ENCODE assay signal across 26 cellular contexts in genomic region chr1:42904437-42904836, GRCh38.
"Had no signal": no experiment of that assay in that cellular context is flagged by ENCODE, and none has a peak within 500 bp of the region (broad histone marks: within the 10 kb centered on the region; RNA-seq: fewer than 3 reads in every experiment).

No MANE protein-coding gene starts in this region.

- H3K9ac ChIP-seq: SK-N-SH had no signal

- H3K4me2 ChIP-seq: SK-N-SH had no signal

- FAIRE-seq: astrocyte, TTC549 had no signal

- H3K36me3 ChIP-seq: breast epithelium, SJSA1 had no signal

- H3K27ac ChIP-seq: body of pancreas, breast epithelium, SJSA1 had no signal

- DNase-seq: activated CD4-positive, alpha-beta T cell treated with anti-CD3 and anti-CD28 coated beads for 36 hours; activated CD4-positive, alpha-beta T cell treated with anti-CD3 and anti-CD28 coated beads, Interleukin-2, amount 10 ng/mL, durations not matched to agents 7 days and 5 days; activated CD4-positive, alpha-beta T cell treated with anti-CD3 and anti-CD28 coated beads, Interleukin-2, amount 50 U/mL, for 48 hours; activated CD8-positive, alpha-beta T cell treated with anti-CD3 and anti-CD28 coated beads, Interleukin-2, amount 10 ng/mL, durations not matched to agents 7 days and 5 days; activated gamma-delta T cell; activated naive CD4-positive, alpha-beta T cell treated with Interleukin-2 at 50 U/mL for 16 hours; activated naive CD8-positive, alpha-beta T cell treated with anti-CD3 and anti-CD28 coated beads, Interleukin-2, amount 10 ng/mL, durations not matched to agents 7 days and 5 days; activated T-cell treated with anti-CD3 and anti-CD28 coated beads, Interleukin-2, amount 50 U/mL, for 24 hours; amygdala; body of pancreas; NCI-H1105; NCI-H1417 treated with DMSO at 0.1 percent for 48 hours; NCI-H187 treated with DMSO at 0.1 percent for 48 hours; NCI-H2081; NCI-H2171; NCI-H510A; NCI-H526 treated with DMSO at 0.1 percent for 48 hours; NCI-H774; SHP77 treated with DMSO at 0.1 percent for 48 hours; SK-N-SH had no signal

- H3K9me3 ChIP-seq: body of pancreas, SJSA1, SK-N-SH had no signal

- H3K4me1 ChIP-seq: body of pancreas, breast epithelium, SJSA1 had no signal

- H3K4me3 ChIP-seq: body of pancreas, breast epithelium, SJSA1 had no signal

- H3K27me3 ChIP-seq: body of pancreas, breast epithelium, SJSA1 had no signal

- ATAC-seq: activated CD4-positive, alpha-beta T cell treated with anti-CD3 and anti-CD28 coated beads for 36 hours; activated CD4-positive, CD25-positive, alpha-beta regulatory T cell treated with anti-CD3 and anti-CD28 coated beads, Interleukin-2, amount 50 U/mL, for 24 hours; activated CD8-positive, alpha-beta T cell treated with anti-CD3 and anti-CD28 coated beads, Interleukin-2, amount 10 ng/mL, durations not matched to agents 7 days and 5 days; body of pancreas; Panc1 had no signal
